In genomic region chr9:72602629-72603028, GRCh38 we compare ENCODE assay signal across 1 cellular context.
A peak's percentile ranks its signal among the peaks of the same experiment; 100 is the strongest.
TF ChIP-seq lines count a peak whose summit lies in the region.

No MANE protein-coding gene starts in this region.

TF ChIP-seq in HepG2, 621 proteins besides CTCF, POLR2A, EP300 and RAD21 (continued from another document):
- TF ChIP-seq ZKSCAN1 (IDR thresholded peaks at IDR 0.05; ENCODE audit: low read length) (no peak), MAFK (conservative IDR thresholded peaks at IDR 0.05 in 1 of 2, IDR thresholded peaks at IDR 0.05 in 1 of 2; ENCODE audit: low read length in 2 of 2) (peak in 1 of 2 experiments; percentile 42; a peak in 2 of 4 replicates)
